In the genomic region with DNA sequence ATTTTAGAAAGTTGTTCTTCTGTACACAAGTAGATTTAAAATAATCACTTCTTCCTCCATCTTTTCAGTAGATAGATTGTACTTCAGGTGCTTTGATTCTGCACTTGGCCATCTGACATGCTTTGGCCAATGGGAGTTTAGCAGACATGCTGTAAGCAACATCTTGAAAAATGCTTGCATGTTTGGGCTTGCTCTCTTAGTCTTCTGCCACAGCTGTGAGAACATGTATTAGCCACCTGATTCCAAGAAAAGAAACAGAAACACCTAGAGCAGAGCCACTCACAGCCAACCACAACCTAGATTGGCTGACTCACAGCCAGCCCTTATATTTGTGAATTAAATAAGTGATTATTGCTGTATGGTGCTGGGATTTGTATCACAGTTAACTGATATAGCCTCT, we compare ENCODE assay signal across 11 cellular contexts.
DNase-seq lines count a peak whose midpoint lies in the region; ATAC-seq and TF ChIP-seq lines count a peak whose summit lies in the region.
"Had no signal": no experiment of that assay in that cellular context is flagged by ENCODE, and none has a peak within 500 bp of the region (broad histone marks: within the 10 kb centered on the region; RNA-seq: fewer than 3 reads in every experiment).

No MANE protein-coding gene starts in this region.

- DNase-seq in GOT3 (lab: John Stamatoyannopoulos, UW) (no peak), cerebellar cortex (ENCODE audit: low spot score) (no peak), neural progenitor cell (ENCODE audit: low spot score) (no peak), Ammon's horn (ENCODE audit: low spot score) (no peak)
- DNase-seq: activated gamma-delta T cell, NCI-H1694 had no signal

- no peak overlapping the region for H2AFZ ChIP-seq in neural progenitor cell (replicated peaks)

- H3K27me3 Mint-ChIP-seq in T-helper 1 cell treated with Interleukin-12 subunit alpha and Interleukin-12 subunit beta and Interleukin-4 antibody, amounts not matched to agents 30 μg/mL and 1 μg/mL, for 36 hours (ENCODE audit: low read depth): peaks cover 15% of the 10 kb centered on the region
- H3K27me3 Mint-ChIP-seq in neural progenitor cell (ENCODE audit: insufficient read depth, low read depth): peaks cover 3% of the 10 kb centered on the region

- no peak overlapping the region for H3K4me3 Mint-ChIP-seq in T-helper 1 cell treated with Interleukin-12 subunit alpha and Interleukin-12 subunit beta and Interleukin-4 antibody, amounts not matched to agents 30 μg/mL and 1 μg/mL, for 36 hours
- H3K4me3 Mint-ChIP-seq in neural progenitor cell: no peak overlapping the region

- peaks cover 12% of the 10 kb centered on the region for H3K9me3 Mint-ChIP-seq in T-helper 1 cell treated with Interleukin-12 subunit alpha and Interleukin-12 subunit beta and Interleukin-4 antibody, amounts not matched to agents 30 μg/mL and 1 μg/mL, for 36 hours
- peaks cover 2% of the 10 kb centered on the region for H3K9me3 Mint-ChIP-seq in neural progenitor cell

- H3K9me3 ChIP-seq in neural progenitor cell (ENCODE audit: low read depth): no peaks in the 10 kb centered on the region

- no peaks in the 10 kb centered on the region for H3K27me3 ChIP-seq in neural progenitor cell

- no peaks in the 10 kb centered on the region for H4K20me1 ChIP-seq in neural progenitor cell (ENCODE audit: low read depth)

- no peaks in the 10 kb centered on the region for H3F3A ChIP-seq in neural progenitor cell (ENCODE audit: low read depth)

- peaks cover 20% of the 10 kb centered on the region for H3K4me1 Mint-ChIP-seq in T-helper 1 cell treated with Interleukin-12 subunit alpha and Interleukin-12 subunit beta and Interleukin-4 antibody, amounts not matched to agents 30 μg/mL and 1 μg/mL, for 36 hours (ENCODE audit: low read depth)
- no peaks in the 10 kb centered on the region for H3K4me1 Mint-ChIP-seq in neural progenitor cell

- H3K4me2 ChIP-seq in neural progenitor cell: no peak overlapping the region

- TF ChIP-seq CTCF in neural progenitor cell (IDR thresholded peaks at IDR 0.05): no peak

- H3K4me1 ChIP-seq in neural progenitor cell: no peaks in the 10 kb centered on the region

- no peak overlapping the region for H3K9ac ChIP-seq in neural progenitor cell

- H3K27ac Mint-ChIP-seq in T-helper 1 cell treated with Interleukin-12 subunit alpha and Interleukin-12 subunit beta and Interleukin-4 antibody, amounts not matched to agents 30 μg/mL and 1 μg/mL, for 36 hours: peak overlapping the region; percentile 72
- no peak overlapping the region for H3K27ac Mint-ChIP-seq in neural progenitor cell
- H3K27ac Mint-ChIP-seq: progenitor cell of endocrine pancreas had no signal

- no peaks in the 10 kb centered on the region for H3K79me2 ChIP-seq in neural progenitor cell (ENCODE audit: low read depth)

- ATAC-seq in GM18508 (IDR thresholded peaks at IDR 0.05; ENCODE audit: insufficient read depth, unreplicated experiment) (peak; percentile 94), GM19463 (IDR thresholded peaks at IDR 0.05; ENCODE audit: unreplicated experiment) (peak; percentile 92), HG03039 (IDR thresholded peaks at IDR 0.05; ENCODE audit: unreplicated experiment) (peak; percentile 91)

- no peak overlapping the region for H3K4me3 ChIP-seq in neural progenitor cell

- no peaks in the 10 kb centered on the region for H3K36me3 ChIP-seq in neural progenitor cell

- no peak overlapping the region for H3K27ac ChIP-seq in neural progenitor cell

- H3K36me3 Mint-ChIP-seq in T-helper 1 cell treated with Interleukin-12 subunit alpha and Interleukin-12 subunit beta and Interleukin-4 antibody, amounts not matched to agents 30 μg/mL and 1 μg/mL, for 36 hours (ENCODE audit: low read depth): peaks cover 5% of the 10 kb centered on the region
- no peaks in the 10 kb centered on the region for H3K36me3 Mint-ChIP-seq in neural progenitor cell
